Comparison of ENCODE assay signal across 8 cellular contexts in genomic region chr6:27478141-27478705, GRCh38. TPM values are rescaled to one million over a fixed set of nuclear protein-coding genes. Genes with fewer than 3 reads are reported as not detected.
DNase-seq lines count a peak whose midpoint lies in the region; ATAC-seq, FAIRE-seq and TF ChIP-seq lines count a peak whose summit lies in the region.

No MANE protein-coding gene starts in this region.

- intact Hi-C loops in activated CD4-positive, alpha-beta T cell treated with anti-CD3 and anti-CD28 coated beads for 36 hours (cut with DNase I, micrococcal nuclease), result loop anchor here (1.0 to 10.0 kb wide), 12 partner anchors 166 to 1464 kb away; partner anchors contain the start of genes ABT1 (in 1 of the 2), HMGN4 (in 1 of the 2) and POM121L2 (in 1 of the 2)
- intact Hi-C loops in heart left ventricle (cut with DNase I), result loop anchor here in 9 of 10 donors (2.0 to 10.0 kb wide), 13 partner anchors 25 to 1453 kb away; a partner anchor contains a TSS

- no peak for FAIRE-seq in small intestine (lab: Jason Lieb, UNC)

- H3K27me3 ChIP-seq in SK-N-SH (ENCODE audit: insufficient read depth) (no peaks in the 10 kb centered on the region), heart left ventricle (no peaks in the 10 kb centered on the region), small intestine (ENCODE audit: control insufficient read depth in 2 of 2, insufficient read depth in 2 of 2, low read length in 2 of 2) (no peaks in the 10 kb centered on the region)

- no peaks in the 10 kb centered on the region for H3K36me3 ChIP-seq in SK-N-SH (replicated peaks in 1 of 2; ENCODE audit: control insufficient read depth in 1 of 2, insufficient read depth in 2 of 2, low read length in 1 of 2)
- no peaks in the 10 kb centered on the region for H3K36me3 ChIP-seq in heart left ventricle
- H3K36me3 ChIP-seq in small intestine (ENCODE audit: control insufficient read depth in 2 of 2, insufficient read depth in 2 of 2, low read length in 2 of 2), result no peaks in the 10 kb centered on the region

- H3K4me3 Mint-ChIP-seq in activated CD4-positive, alpha-beta T cell treated with anti-CD3 and anti-CD28 coated beads for 36 hours, result no peak overlapping the region
- no peak overlapping the region for H3K4me3 Mint-ChIP-seq in T-helper 2 cell treated with Interferon-gamma antibody and Interleukin-4, amounts not matched to agents 5 μg/mL and 100 μg/mL, for 36 hours

- H3K9me2 ChIP-seq in SK-N-SH, result no peaks in the 10 kb centered on the region

- peak; percentile 14 for DNase-seq in activated CD4-positive, alpha-beta T cell treated with anti-CD3 and anti-CD28 coated beads for 36 hours
- no peak for DNase-seq in activated CD4-positive, alpha-beta T cell treated with anti-CD3 and anti-CD28 coated beads for 4 hours
- DNase-seq in SK-N-SH (no peak), heart left ventricle (no peak), small intestine (peak; percentile 11)
- no peak for DNase-seq in T-helper 2 cell treated with Interferon-gamma antibody and Interleukin-4, amounts not matched to agents 5 μg/mL and 100 μg/mL, for 36 hours (ENCODE audit: low spot score)

- peak overlapping the region; percentile 94; the same call in 1 of the 2 replicates for H2AFZ ChIP-seq in SK-N-SH (ENCODE audit: low read depth)

- H3K4me1 Mint-ChIP-seq in activated CD4-positive, alpha-beta T cell treated with anti-CD3 and anti-CD28 coated beads for 36 hours, result peaks cover 6% of the 10 kb centered on the region
- H3K4me1 Mint-ChIP-seq in T-helper 2 cell treated with Interferon-gamma antibody and Interleukin-4, amounts not matched to agents 5 μg/mL and 100 μg/mL, for 36 hours (ENCODE audit: low read depth), result peaks cover 11% of the 10 kb centered on the region

- 48% methylated on average over 12 of the region's 12 CpGs for WGBS in SK-N-SH (ENCODE audit: low lambda C conversion rate)
- WGBS in heart left ventricle, 4 donors, result 13 to 23% (median 15%) methylated on average over 12 of the region's 12 CpGs
- WGBS in small intestine, 3 donors, result 16 to 19% (median 16%) methylated on average over 12 of the region's 12 CpGs

- no peaks in the 10 kb centered on the region for H3K79me2 ChIP-seq in SK-N-SH (ENCODE audit: insufficient read depth)

- peak overlapping the region; percentile 90 to 93 for H3K4me3 ChIP-seq in SK-N-SH (ENCODE audit: low read depth in 2 of 2, low read length in 1 of 2)
- peak overlapping the region in 11 of 12 donors; percentile 70 to 96 (median 75) for H3K4me3 ChIP-seq in heart left ventricle
- peak overlapping the region; percentile 43 to 68 for H3K4me3 ChIP-seq in small intestine (ENCODE audit: low read depth in 1 of 2, low read length in 2 of 2)

- TF ChIP-seq POLR2A in heart left ventricle (IDR thresholded peaks at IDR 0.05), result no peak

- TF ChIP-seq RAD21 in SK-N-SH (IDR thresholded peaks at IDR 0.05; ENCODE audit: low read length), result no peak

- H3F3A ChIP-seq in SK-N-SH (replicated peaks; ENCODE audit: insufficient read depth), result peaks cover 15% of the 10 kb centered on the region

- no peak for TF ChIP-seq CTCF in SK-N-SH (IDR thresholded peaks at IDR 0.05)
- no peak for TF ChIP-seq CTCF in heart left ventricle (IDR thresholded peaks at IDR 0.05)

- TF ChIP-seq EP300 in SK-N-SH (IDR thresholded peaks at IDR 0.05; ENCODE audit: borderline replicate concordance in 1 of 2, low read depth in 1 of 2, low read length in 1 of 2), result no peak

- H4K20me1 ChIP-seq in SK-N-SH (ENCODE audit: insufficient read depth), result no peaks in the 10 kb centered on the region

- no peaks in the 10 kb centered on the region for H3K9me3 Mint-ChIP-seq in activated CD4-positive, alpha-beta T cell treated with anti-CD3 and anti-CD28 coated beads for 36 hours (ENCODE audit: low read depth)
- H3K9me3 Mint-ChIP-seq in T-helper 2 cell treated with Interferon-gamma antibody and Interleukin-4, amounts not matched to agents 5 μg/mL and 100 μg/mL, for 36 hours, result no peaks in the 10 kb centered on the region

- ATAC-seq in activated CD4-positive, alpha-beta T cell treated with anti-CD3 and anti-CD28 coated beads for 36 hours, result peak; percentile 10
- ATAC-seq in HG03025 (IDR thresholded peaks at IDR 0.05; ENCODE audit: low FRiP score, unreplicated experiment), result peak; percentile 20
- ATAC-seq in heart left ventricle, result peak in 3 of 4 donors; percentile 8 to 31 (median 19)
- no peak for ATAC-seq in GM18519 (IDR thresholded peaks at IDR 0.05; ENCODE audit: low FRiP score, unreplicated experiment)

- CTCF ChIA-PET in activated CD4-positive, alpha-beta T cell treated with anti-CD3 and anti-CD28 coated beads for 36 hours (lab: Charles Lee), result interaction anchor here (1.9 kb wide), 1 partner anchor 301 kb away, joined by 9 read pairs; no protein-coding TSS in a partner anchor
- CTCF ChIA-PET in SK-N-SH (lab: Yijun Ruan, JAX), result interaction anchor here (1.5 to 2.2 kb wide), 2 partner anchors 15 to 300 kb away, joined by 4 to 6 read pairs; no protein-coding TSS in a partner anchor

- POLR2A ChIA-PET in activated CD4-positive, alpha-beta T cell treated with anti-CD3 and anti-CD28 coated beads for 36 hours (lab: Charles Lee), result interaction anchor here (0.7 to 1.3 kb wide), 3 partner anchors 345 to 386 kb away, joined by 3 to 5 read pairs (median 4); a partner anchor contains a TSS
- POLR2A ChIA-PET in SK-N-SH (lab: Yijun Ruan, JAX), result no interaction called here

- H3K27ac Mint-ChIP-seq in activated CD4-positive, alpha-beta T cell treated with anti-CD3 and anti-CD28 coated beads for 36 hours, result no peak overlapping the region
- H3K27ac Mint-ChIP-seq in T-helper 2 cell treated with Interferon-gamma antibody and Interleukin-4, amounts not matched to agents 5 μg/mL and 100 μg/mL, for 36 hours, result no peak overlapping the region

- no peaks in the 10 kb centered on the region for H3K27me3 Mint-ChIP-seq in activated CD4-positive, alpha-beta T cell treated with anti-CD3 and anti-CD28 coated beads for 36 hours
- peaks cover 11% of the 10 kb centered on the region for H3K27me3 Mint-ChIP-seq in T-helper 2 cell treated with Interferon-gamma antibody and Interleukin-4, amounts not matched to agents 5 μg/mL and 100 μg/mL, for 36 hours (ENCODE audit: low read depth)

- H3K9ac ChIP-seq in SK-N-SH, result peak overlapping the region; percentile 82; the same call in 1 of the 2 replicates

- H3K27ac ChIP-seq in SK-N-SH (ENCODE audit: low read depth in 2 of 2, low read length in 1 of 2) (peak overlapping the region; percentile 63 to 91), heart left ventricle (peak overlapping the region; percentile 92 to 100 (median 96)), small intestine (ENCODE audit: low read depth in 1 of 2, low read length in 1 of 2) (peak overlapping the region; percentile 92 to 100)

- no peaks in the 10 kb centered on the region for H3K9me3 ChIP-seq in SK-N-SH
- no peaks in the 10 kb centered on the region for H3K9me3 ChIP-seq in heart left ventricle
- H3K9me3 ChIP-seq in small intestine (ENCODE audit: control insufficient read depth, low read depth), result no peaks in the 10 kb centered on the region

- peak overlapping the region; percentile 70 for H3K4me2 ChIP-seq in SK-N-SH

- H3K4me1 ChIP-seq in SK-N-SH (ENCODE audit: control insufficient read depth in 1 of 2, insufficient read depth in 2 of 2, low read depth in 1 of 2, low read length in 1 of 2), result peaks cover 0 to 7% of the 10 kb centered on the region in 2 experiments; a peak in 2 of 4 replicates
- peaks cover 0 to 18% (median 14%) of the 10 kb centered on the region in 12 donors for H3K4me1 ChIP-seq in heart left ventricle
- peaks cover 0 to 4% of the 10 kb centered on the region in 2 donors for H3K4me1 ChIP-seq in small intestine (ENCODE audit: control insufficient read depth in 2 of 2, insufficient read depth in 1 of 2, low read depth in 1 of 2, low read length in 1 of 2)

- no peaks in the 10 kb centered on the region for H3K36me3 Mint-ChIP-seq in activated CD4-positive, alpha-beta T cell treated with anti-CD3 and anti-CD28 coated beads for 36 hours (ENCODE audit: low read depth)
- no peaks in the 10 kb centered on the region for H3K36me3 Mint-ChIP-seq in T-helper 2 cell treated with Interferon-gamma antibody and Interleukin-4, amounts not matched to agents 5 μg/mL and 100 μg/mL, for 36 hours (ENCODE audit: low read depth)

TF ChIP-seq in SK-N-SH, 30 proteins besides CTCF, POLR2A, EP300 and RAD21 (continues in another document):
- no peak for TF ChIP-seq ELF1 (IDR thresholded peaks at IDR 0.05)
- TF ChIP-seq RCOR1 (IDR thresholded peaks at IDR 0.05; ENCODE audit: low read length), result no peak
- no peak for TF ChIP-seq GABPA (IDR thresholded peaks at IDR 0.05; ENCODE audit: low read depth)
- no peak for TF ChIP-seq POLR2AphosphoS5 (IDR thresholded peaks at IDR 0.05; ENCODE audit: low read depth, low read length)
- TF ChIP-seq FOSL2 (IDR thresholded peaks at IDR 0.05; ENCODE audit: borderline replicate concordance, low read depth), result no peak
- TF ChIP-seq SMC3 (IDR thresholded peaks at IDR 0.05; ENCODE audit: low read depth, low read length), result no peak
- no peak for TF ChIP-seq IRF3 (IDR thresholded peaks at IDR 0.05; ENCODE audit: low read depth, low read length)
- no peak for TF ChIP-seq MAX (IDR thresholded peaks at IDR 0.05; ENCODE audit: low read depth)

RNA-seq across cellular contexts. Expression of gene ZNF184, which starts 5.3 kb away (rescaled TPM):
- 10 to 100 TPM; 11.8 to 14.5 TPM for total RNA-seq in activated CD4-positive, alpha-beta T cell treated with anti-CD3 and anti-CD28 coated beads for 36 hours
- polyA plus RNA-seq in SK-N-SH (2012; rRNA removed), result 1.6 and 2.3 TPM in 2 replicates
- 2.5 and 2.7 TPM in 2 replicates for polyA plus RNA-seq in SK-N-SH (2012; cell fraction: cytosol; rRNA removed)
- polyA plus RNA-seq in SK-N-SH (2012; cell fraction: nucleus; rRNA removed), result 1.0 and 2.5 TPM in 2 replicates
- total RNA-seq in heart left ventricle, result 1 to 10 TPM; 3.2 to 6.5 (median 4.0) TPM
- 1 to 10 TPM in 1 of 2 donors, under 1 TPM in 1; 0.99 to 2.2 TPM for polyA plus RNA-seq in heart left ventricle
- polyA plus RNA-seq in small intestine, result 1 to 10 TPM; 1.6 to 3.7 (median 1.8) TPM

Comparison
In these comparisons a context has a peak if more than half of its experiments do, and no peak if none do; other contexts are left out.
1. DNase-seq: peak in activated CD4-positive, alpha-beta T cell treated with anti-CD3 and anti-CD28 coated beads for 36 hours (single experiment) and small intestine (single experiment); none in activated CD4-positive, alpha-beta T cell treated with anti-CD3 and anti-CD28 coated beads for 4 hours (0 of 2), SK-N-SH (single experiment), heart left ventricle (0 of 5) and T-helper 2 cell treated with Interferon-gamma antibody and Interleukin-4, amounts not matched to agents 5 μg/mL and 100 μg/mL, for 36 hours (single experiment).
2. Peak in every context shown above with its lines, with median percentiles within 50 percentile points of each other: H3K27ac ChIP-seq and H3K4me3 ChIP-seq.